ENCODE assay signal across 20 cellular contexts in the genomic region with DNA sequence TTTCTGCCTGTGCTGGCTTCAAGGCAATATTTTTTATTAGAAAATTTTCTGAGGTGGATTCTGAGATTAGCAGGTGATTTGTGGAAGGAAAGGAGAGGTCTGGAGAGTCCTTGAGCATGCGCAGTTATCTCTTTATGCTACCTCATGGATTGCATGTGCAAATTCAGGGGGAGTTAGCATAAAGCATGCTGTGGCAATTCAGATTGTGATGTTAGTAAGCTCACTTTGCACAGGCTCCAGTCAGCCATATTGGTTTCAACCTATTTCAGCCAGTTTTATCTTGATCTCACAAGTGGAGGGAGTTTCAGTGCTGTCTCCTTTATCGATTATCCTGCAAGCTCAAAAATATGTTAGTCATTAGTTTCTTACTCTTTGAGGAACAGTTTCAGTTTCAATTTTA.
DNase-seq lines count a peak whose midpoint lies in the region; ATAC-seq, FAIRE-seq and TF ChIP-seq lines count a peak whose summit lies in the region.
"Had no signal": no experiment of that assay in that cellular context is flagged by ENCODE, and none has a peak within 500 bp of the region (broad histone marks: within the 10 kb centered on the region; RNA-seq: fewer than 3 reads in every experiment).

No MANE protein-coding gene starts in this region.

- CTCF ChIA-PET in HepG2 (lab: Yijun Ruan, JAX; ENCODE audit: low intra/inter-chr PET ratio, low total read pairs) = no interaction called here

- ATAC-seq in HepG2 (no peak), right lobe of liver (no peak), HG03175 (IDR thresholded peaks at IDR 0.05; ENCODE audit: unreplicated experiment) (no peak)
- ATAC-seq: K562, PC-3 had no signal

- H3K27ac ChIP-seq in HepG2 (ENCODE audit: extremely low read length, insufficient read depth, low read length) (no peak overlapping the region), right lobe of liver (no peak overlapping the region), esophagus muscularis mucosa (replicated peaks in 1 of 4) (no peak overlapping the region)
- H3K27ac ChIP-seq: BLaER1 had no signal

- peak overlapping the region; percentile 1 for H3K27ac Mint-ChIP-seq in mesothelial cell of epicardium
- H3K27ac Mint-ChIP-seq: CD4-positive, alpha-beta memory T cell had no signal

- no peak for TF ChIP-seq EP300 in HepG2 (IDR thresholded peaks at IDR 0.05; ENCODE audit: low read depth in 2 of 2, low read length in 2 of 2)
- TF ChIP-seq EP300 in HepG2 (CRISPR knock-in tag; IDR thresholded peaks at IDR 0.05; ENCODE audit: borderline replicate concordance) = no peak
- no peak for TF ChIP-seq EP300 in esophagus muscularis mucosa (IDR thresholded peaks at IDR 0.05)

- H3K9me3 Mint-ChIP-seq in mesothelial cell of epicardium = no peaks in the 10 kb centered on the region

- H3K4me1 ChIP-seq in HepG2 (ENCODE audit: insufficient read depth, low read length) = no peaks in the 10 kb centered on the region
- no peaks in the 10 kb centered on the region for H3K4me1 ChIP-seq in right lobe of liver
- peaks cover 0 to 12% (median 5%) of the 10 kb centered on the region in 4 donors for H3K4me1 ChIP-seq in esophagus muscularis mucosa
- H3K4me1 ChIP-seq: BLaER1 had no signal

- intact Hi-C loops in HepG2 (cut with micrococcal nuclease; ENCODE audit: unreplicated experiment) (no loop called here), right lobe of liver (cut with DNase I) (no loop called here), esophagus muscularis mucosa (cut with DNase I) (no loop called here)

- no peak overlapping the region for H2AFZ ChIP-seq in HepG2 (ENCODE audit: low read length)

- H3K79me2 ChIP-seq in HepG2 (ENCODE audit: insufficient read depth, low read length) = no peaks in the 10 kb centered on the region

- H3K4me1 Mint-ChIP-seq in mesothelial cell of epicardium = peaks cover 30% of the 10 kb centered on the region
- H3K4me1 Mint-ChIP-seq: CD4-positive, alpha-beta memory T cell had no signal

- TF ChIP-seq CTCF in HepG2 (CRISPR knock-in tag; IDR thresholded peaks at IDR 0.05) (no peak), right lobe of liver (IDR thresholded peaks at IDR 0.05) (no peak), mesothelial cell of epicardium (IDR thresholded peaks at IDR 0.05; ENCODE audit: unreplicated experiment) (no peak), esophagus muscularis mucosa (IDR thresholded peaks at IDR 0.05) (no peak)

- WGBS in HepG2 (ENCODE audit: low lambda C conversion rate) = 22% methylated on average over 2 of the region's 2 CpGs
- WGBS in right lobe of liver (ENCODE audit: insufficient coverage, low coverage, low lambda C conversion rate, missing lambda C conversion rate) = 46% methylated on average over 2 of the region's 2 CpGs
- WGBS in esophagus muscularis mucosa = 87% methylated on average over 2 of the region's 2 CpGs

- TF ChIP-seq RAD21 in HepG2 (CRISPR knock-in tag; IDR thresholded peaks at IDR 0.05) = no peak

- no peaks in the 10 kb centered on the region for H3K9me3 ChIP-seq in HepG2 (ENCODE audit: low read length)
- H3K9me3 ChIP-seq in right lobe of liver = no peaks in the 10 kb centered on the region
- no peaks in the 10 kb centered on the region for H3K9me3 ChIP-seq in esophagus muscularis mucosa
- H3K9me3 ChIP-seq: BLaER1 had no signal

- BruUV-seq in HepG2 (replicated peaks; lab: Mats Ljungman, UMichigan) = no TSS peak

- H3K36me3 ChIP-seq in HepG2 (replicated peaks in 1 of 2; ENCODE audit: control insufficient read depth in 1 of 2, insufficient read depth in 2 of 2, low read length in 2 of 2) (no peaks in the 10 kb centered on the region), right lobe of liver (no peaks in the 10 kb centered on the region), esophagus muscularis mucosa (no peaks in the 10 kb centered on the region)
- H3K36me3 ChIP-seq: BLaER1 had no signal

- 0 out of 2 replicates have a peak overlapping the region, but pooled peaks have one; percentile 1 for H3K4me2 ChIP-seq in HepG2 (ENCODE audit: low read depth, low read length)
- H3K4me2 ChIP-seq: BLaER1 had no signal

- no peak for TF ChIP-seq POLR2A in HepG2 (IDR thresholded peaks at IDR 0.05; ENCODE audit: insufficient read depth in 1 of 2, low read depth in 2 of 2, low read length in 2 of 2)
- no peak for TF ChIP-seq POLR2A in right lobe of liver (IDR thresholded peaks at IDR 0.05)
- no peak for TF ChIP-seq POLR2A in esophagus muscularis mucosa (IDR thresholded peaks at IDR 0.05; ENCODE audit: low read depth)

- POLR2A ChIA-PET in HepG2 (lab: Yijun Ruan, JAX) = no interaction called here

- H3K9ac ChIP-seq in HepG2 (ENCODE audit: insufficient read depth, low read depth, low read length) = no peak overlapping the region
- H3K9ac ChIP-seq: BLaER1 had no signal

- no peaks in the 10 kb centered on the region for H3K27me3 ChIP-seq in HepG2 (ENCODE audit: control insufficient read depth in 1 of 2, insufficient read depth in 2 of 2, low read length in 2 of 2)
- H3K27me3 ChIP-seq in right lobe of liver = no peaks in the 10 kb centered on the region
- no peaks in the 10 kb centered on the region for H3K27me3 ChIP-seq in esophagus muscularis mucosa
- H3K27me3 ChIP-seq: BLaER1 had no signal

- no peaks in the 10 kb centered on the region for H3K36me3 Mint-ChIP-seq in mesothelial cell of epicardium
- H3K36me3 Mint-ChIP-seq: CD4-positive, alpha-beta memory T cell had no signal

- no peak overlapping the region for H3K4me3 Mint-ChIP-seq in mesothelial cell of epicardium
- H3K4me3 Mint-ChIP-seq: CD4-positive, alpha-beta memory T cell had no signal

- no peak for FAIRE-seq in HepG2 (lab: Jason Lieb, UNC)
- FAIRE-seq: A204.1, K562 had no signal

- in situ Hi-C loops in HepG2 (cut with HindIII; ENCODE audit: extremely low pct_ligation_motif_present, low pct_unique_long_range_greater_than_20kb) = no loop called here
- in situ Hi-C loops in SK-MEL-5 (cut with HindIII; ENCODE audit: low pct_unique_long_range_greater_than_20kb, low sequenced_read_pairs) = no loop called here

- no peak for DNase-seq in HepG2 (ENCODE audit: low spot score)
- DNase-seq in right lobe of liver = no peak
- peak; percentile 35 for DNase-seq in SK-MEL-5 (ENCODE audit: low read depth, low spot score)
- DNase-seq in mesothelial cell of epicardium (ENCODE audit: low spot score in 2 of 2, unreplicated experiment in 2 of 2) = no peak
- DNase-seq in esophagus muscularis mucosa (ENCODE audit: extremely low spot score) = no peak
- DNase-seq in NCI-H2029 treated with DMSO at 0.1 percent for 48 hours (lab: John Stamatoyannopoulos, UW) = no peak
- DNase-seq: CD4-positive, alpha-beta memory T cell; DMS153; GDM1; GOT3; MV-4-11; NCI-H1417; NCI-H187; NCI-H446 treated with DMSO at 0.1 percent for 48 hours; NCI-H69; PC-3 had no signal

- no peak overlapping the region for H3K4me3 ChIP-seq in HepG2 (replicated peaks in 1 of 3; ENCODE audit: insufficient read depth in 1 of 3, low read depth in 2 of 3, low read length in 3 of 3)
- no peak overlapping the region for H3K4me3 ChIP-seq in right lobe of liver
- no peak overlapping the region for H3K4me3 ChIP-seq in esophagus muscularis mucosa
- H3K4me3 ChIP-seq: BLaER1, K562 had no signal

- no peaks in the 10 kb centered on the region for H4K20me1 ChIP-seq in HepG2 (ENCODE audit: insufficient read depth, low read length)
- H4K20me1 ChIP-seq: BLaER1 had no signal

- H3K27me3 Mint-ChIP-seq in mesothelial cell of epicardium (ENCODE audit: low read depth) = no peaks in the 10 kb centered on the region
- H3K27me3 Mint-ChIP-seq: CD4-positive, alpha-beta memory T cell had no signal

TF ChIP-seq in HepG2, 621 proteins besides CTCF, POLR2A, EP300 and RAD21:
- TF ChIP-seq WIZ (CRISPR knock-in tag; IDR thresholded peaks at IDR 0.05) (no peak), PHB2 (IDR thresholded peaks at IDR 0.05; ENCODE audit: partially characterized antibody) (no peak), MIER3 (CRISPR knock-in tag; IDR thresholded peaks at IDR 0.05; ENCODE audit: borderline replicate concordance) (no peak), ZFP37 (CRISPR knock-in tag; IDR thresholded peaks at IDR 0.05; ENCODE audit: borderline replicate concordance) (no peak), IRX3 (CRISPR knock-in tag; IDR thresholded peaks at IDR 0.05; ENCODE audit: borderline replicate concordance, low read depth) (no peak), ZBTB8A (CRISPR knock-in tag; IDR thresholded peaks at IDR 0.05; ENCODE audit: borderline replicate concordance, low read depth) (no peak), ZNF678 (CRISPR knock-in tag; IDR thresholded peaks at IDR 0.05) (no peak), ZNF589 (CRISPR knock-in tag; conservative IDR thresholded peaks at IDR 0.05) (no peak), ZNF841 (CRISPR knock-in tag; IDR thresholded peaks at IDR 0.05; ENCODE audit: borderline replicate concordance) (no peak), PCBP1 (IDR thresholded peaks at IDR 0.05; ENCODE audit: borderline replicate concordance, low read depth, low read length) (no peak), ZNF605 (CRISPR knock-in tag; IDR thresholded peaks at IDR 0.05) (no peak), ZNF761 (CRISPR knock-in tag; conservative IDR thresholded peaks at IDR 0.05) (no peak)
- TF ChIP-seq, protein P1, sequence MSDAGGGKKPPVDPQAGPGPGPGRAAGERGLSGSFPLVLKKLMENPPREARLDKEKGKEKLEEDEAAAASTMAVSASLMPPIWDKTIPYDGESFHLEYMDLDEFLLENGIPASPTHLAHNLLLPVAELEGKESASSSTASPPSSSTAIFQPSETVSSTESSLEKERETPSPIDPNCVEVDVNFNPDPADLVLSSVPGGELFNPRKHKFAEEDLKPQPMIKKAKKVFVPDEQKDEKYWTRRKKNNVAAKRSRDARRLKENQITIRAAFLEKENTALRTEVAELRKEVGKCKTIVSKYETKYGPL (CRISPR knock-in tag; IDR thresholded peaks at IDR 0.05) = no peak
- TF ChIP-seq, protein P2, sequence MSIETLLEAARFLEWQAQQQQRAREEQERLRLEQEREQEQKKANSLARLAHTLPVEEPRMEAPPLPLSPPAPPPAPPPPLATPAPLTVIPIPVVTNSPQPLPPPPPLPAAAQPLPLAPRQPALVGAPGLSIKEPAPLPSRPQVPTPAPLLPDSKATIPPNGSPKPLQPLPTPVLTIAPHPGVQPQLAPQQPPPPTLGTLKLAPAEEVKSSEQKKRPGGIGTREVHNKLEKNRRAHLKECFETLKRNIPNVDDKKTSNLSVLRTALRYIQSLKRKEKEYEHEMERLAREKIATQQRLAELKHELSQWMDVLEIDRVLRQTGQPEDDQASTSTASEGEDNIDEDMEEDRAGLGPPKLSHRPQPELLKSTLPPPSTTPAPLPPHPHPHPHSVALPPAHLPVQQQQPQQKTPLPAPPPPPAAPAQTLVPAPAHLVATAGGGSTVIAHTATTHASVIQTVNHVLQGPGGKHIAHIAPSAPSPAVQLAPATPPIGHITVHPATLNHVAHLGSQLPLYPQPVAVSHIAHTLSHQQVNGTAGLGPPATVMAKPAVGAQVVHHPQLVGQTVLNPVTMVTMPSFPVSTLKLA (IDR thresholded peaks at IDR 0.05) = no peak
